Comparison of ENCODE assay signal across 17 cellular contexts in the genomic region with DNA sequence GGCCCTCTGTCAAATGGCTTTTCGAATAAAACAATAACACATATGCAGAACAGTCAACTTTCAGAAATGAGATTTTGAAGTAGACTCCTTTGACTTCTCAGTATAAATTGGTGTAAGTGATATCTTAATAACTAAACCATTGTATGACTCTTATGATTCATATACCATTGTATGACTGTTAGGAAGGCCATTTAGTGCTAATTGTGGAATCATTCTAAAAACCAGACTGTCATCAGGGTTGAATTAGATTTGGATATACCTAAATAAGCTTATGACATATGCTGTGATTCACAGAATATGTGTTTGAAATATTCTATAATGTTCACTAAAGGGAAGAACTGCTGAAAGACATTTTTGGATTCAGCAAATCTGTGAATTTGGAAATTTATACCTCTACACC.
"Had no signal": no experiment of that assay in that cellular context is flagged by ENCODE, and none has a peak within 500 bp of the region (broad histone marks: within the 10 kb centered on the region; RNA-seq: fewer than 3 reads in every experiment).

No MANE protein-coding gene starts in this region.

- H3K4me3 Mint-ChIP-seq: activated naive CD8-positive, alpha-beta T cell; immature natural killer cell; naive thymus-derived CD8-positive, alpha-beta T cell; stimulated activated memory B cell treated with anti-CD40 and anti-IgM and Interleukin-4, amounts not matched to agents 10 μg/mL and 1 μg/mL and 100 μg/mL, for 72 hours had no signal

- H3K27ac Mint-ChIP-seq: activated naive CD8-positive, alpha-beta T cell; immature natural killer cell; naive thymus-derived CD8-positive, alpha-beta T cell; stimulated activated memory B cell treated with anti-CD40 and anti-IgM and Interleukin-4, amounts not matched to agents 10 μg/mL and 1 μg/mL and 100 μg/mL, for 72 hours had no signal

- H3K27ac ChIP-seq: brain microvascular endothelial cell, neutrophil, right atrium auricular region, transverse colon had no signal

- H3K4me1 Mint-ChIP-seq: stimulated activated memory B cell treated with anti-CD40 and anti-IgM and Interleukin-4, amounts not matched to agents 10 μg/mL and 1 μg/mL and 100 μg/mL, for 72 hours had no signal

- H3K9me3 Mint-ChIP-seq: naive thymus-derived CD8-positive, alpha-beta T cell had no signal

- ATAC-seq: mucosa of descending colon; stimulated activated memory B cell treated with anti-CD40 and anti-IgM and Interleukin-4, amounts not matched to agents 10 μg/mL and 1 μg/mL and 100 μg/mL, for 72 hours had no signal

- H3K27me3 Mint-ChIP-seq: activated naive CD8-positive, alpha-beta T cell; naive thymus-derived CD8-positive, alpha-beta T cell; stimulated activated memory B cell treated with anti-CD40 and anti-IgM and Interleukin-4, amounts not matched to agents 10 μg/mL and 1 μg/mL and 100 μg/mL, for 72 hours had no signal

- H3K36me3 ChIP-seq: brain microvascular endothelial cell, neutrophil, right atrium auricular region, transverse colon had no signal

- H3K4me1 ChIP-seq: right atrium auricular region had no signal

- H3K27me3 ChIP-seq: brain microvascular endothelial cell, neutrophil, right atrium auricular region, transverse colon had no signal

- DNase-seq: activated CD4-positive, alpha-beta T cell treated with anti-CD3 and anti-CD28 coated beads, Interleukin-2, amount 50 U/mL, for 1 hour; activated effector memory CD4-positive, alpha-beta T cell treated with anti-CD3 and anti-CD28 coated beads, Interleukin-2, amount 50 U/mL, for 16 hours; amygdala; brain microvascular endothelial cell; dermis blood vessel endothelial cell; erythroblast; glutamatergic neuron; immature natural killer cell; mammary epithelial cell; mucosa of descending colon; naive thymus-derived CD8-positive, alpha-beta T cell; posterior cingulate gyrus; transverse colon had no signal

- H3K4me3 ChIP-seq: mucosa of descending colon, right atrium auricular region, transverse colon had no signal

- H3K36me3 Mint-ChIP-seq: activated naive CD8-positive, alpha-beta T cell; immature natural killer cell; naive thymus-derived CD8-positive, alpha-beta T cell; stimulated activated memory B cell treated with anti-CD40 and anti-IgM and Interleukin-4, amounts not matched to agents 10 μg/mL and 1 μg/mL and 100 μg/mL, for 72 hours had no signal

- H3K9me3 ChIP-seq: mucosa of descending colon, neutrophil, right atrium auricular region, transverse colon had no signal
